In the genomic region with DNA sequence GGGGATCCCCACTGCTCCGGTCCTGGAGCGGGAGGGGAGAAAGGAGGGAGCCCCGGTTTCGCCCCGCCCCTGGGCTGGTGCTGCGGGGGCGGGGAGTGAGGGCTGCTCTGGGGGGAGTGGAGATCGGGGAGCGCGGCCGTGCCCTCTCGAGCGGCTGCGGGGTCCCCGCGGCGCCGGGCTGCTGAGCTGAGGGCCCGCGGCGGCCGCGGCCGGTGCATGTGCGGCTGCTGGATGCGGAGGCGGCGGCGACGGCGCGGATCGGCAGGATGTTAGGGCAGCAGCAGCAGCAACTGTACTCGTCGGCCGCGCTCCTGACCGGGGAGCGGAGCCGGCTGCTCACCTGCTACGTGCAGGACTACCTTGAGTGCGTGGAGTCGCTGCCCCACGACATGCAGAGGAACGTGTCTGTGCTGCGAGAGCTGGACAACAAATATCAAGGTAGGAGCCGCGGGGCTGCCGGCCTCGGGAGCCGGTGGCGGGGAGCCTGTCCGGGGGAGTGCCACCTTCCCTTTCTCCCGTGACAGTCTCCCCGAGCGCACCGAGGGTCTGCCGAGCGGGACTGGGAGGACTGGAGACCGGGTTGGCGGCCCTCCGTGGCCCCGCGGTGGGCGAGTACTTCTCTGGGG, we compare ENCODE assay signal across 8 cellular contexts.
DNase-seq lines count a peak whose midpoint lies in the region; ATAC-seq and TF ChIP-seq lines count a peak whose summit lies in the region.

A gene with protein sequence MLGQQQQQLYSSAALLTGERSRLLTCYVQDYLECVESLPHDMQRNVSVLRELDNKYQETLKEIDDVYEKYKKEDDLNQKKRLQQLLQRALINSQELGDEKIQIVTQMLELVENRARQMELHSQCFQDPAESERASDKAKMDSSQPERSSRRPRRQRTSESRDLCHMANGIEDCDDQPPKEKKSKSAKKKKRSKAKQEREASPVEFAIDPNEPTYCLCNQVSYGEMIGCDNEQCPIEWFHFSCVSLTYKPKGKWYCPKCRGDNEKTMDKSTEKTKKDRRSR (plus strand): TSS at position 129 of the 626 bp plus-strand sequence. CDS start 138 bp downstream, at position 267.

- H3K4me3 ChIP-seq in brain microvascular endothelial cell (ENCODE audit: low read depth, low read length) = peak within 1 kb of the TSS; percentile 89

- DNase-seq in NCI-H446 (lab: John Stamatoyannopoulos, UW) (peak; percentile 51 to 78), NCI-H446 treated with DMSO at 0.1 percent for 48 hours (lab: John Stamatoyannopoulos, UW) (no peak), OCI-M1 (lab: John Stamatoyannopoulos, UW) (peak; percentile 80), brain microvascular endothelial cell (peak; percentile 6), iris pigment epithelial cell (ENCODE audit: low read depth) (peak; percentile 68)
- DNase-seq in stimulated activated CD8-positive, alpha-beta memory T cell treated with anti-CD3 and anti-CD28 coated beads, Interleukin-15, amount 100 ng/mL, for 1 hour (ENCODE audit: low read depth) = peak; percentile 14

- no peak for TF ChIP-seq CTCF in brain microvascular endothelial cell (IDR thresholded peaks at IDR 0.05; ENCODE audit: low read depth, low read length, missing control alignments)

- peak; percentile 38 for ATAC-seq in GM21367 (IDR thresholded peaks at IDR 0.05; ENCODE audit: unreplicated experiment)
- peak; percentile 19 for ATAC-seq in HG03575 (IDR thresholded peaks at IDR 0.05; ENCODE audit: extremely low read depth, insufficient number of reproducible peaks, low FRiP score, unreplicated experiment)

- in situ Hi-C loops in brain microvascular endothelial cell (cut with HindIII; ENCODE audit: low pct_ligation_motif_present, low sequenced_read_pairs) = no loop called here

- H3K27ac ChIP-seq in brain microvascular endothelial cell = peak within 1 kb of the TSS; percentile 99

- H3K36me3 ChIP-seq in brain microvascular endothelial cell (replicated peaks) = no peaks in the 10 kb centered on the region

- no peaks in the 10 kb centered on the region for H3K27me3 ChIP-seq in brain microvascular endothelial cell (replicated peaks)
